Comparison of ENCODE assay signal across 9 cellular contexts in the genomic region with DNA sequence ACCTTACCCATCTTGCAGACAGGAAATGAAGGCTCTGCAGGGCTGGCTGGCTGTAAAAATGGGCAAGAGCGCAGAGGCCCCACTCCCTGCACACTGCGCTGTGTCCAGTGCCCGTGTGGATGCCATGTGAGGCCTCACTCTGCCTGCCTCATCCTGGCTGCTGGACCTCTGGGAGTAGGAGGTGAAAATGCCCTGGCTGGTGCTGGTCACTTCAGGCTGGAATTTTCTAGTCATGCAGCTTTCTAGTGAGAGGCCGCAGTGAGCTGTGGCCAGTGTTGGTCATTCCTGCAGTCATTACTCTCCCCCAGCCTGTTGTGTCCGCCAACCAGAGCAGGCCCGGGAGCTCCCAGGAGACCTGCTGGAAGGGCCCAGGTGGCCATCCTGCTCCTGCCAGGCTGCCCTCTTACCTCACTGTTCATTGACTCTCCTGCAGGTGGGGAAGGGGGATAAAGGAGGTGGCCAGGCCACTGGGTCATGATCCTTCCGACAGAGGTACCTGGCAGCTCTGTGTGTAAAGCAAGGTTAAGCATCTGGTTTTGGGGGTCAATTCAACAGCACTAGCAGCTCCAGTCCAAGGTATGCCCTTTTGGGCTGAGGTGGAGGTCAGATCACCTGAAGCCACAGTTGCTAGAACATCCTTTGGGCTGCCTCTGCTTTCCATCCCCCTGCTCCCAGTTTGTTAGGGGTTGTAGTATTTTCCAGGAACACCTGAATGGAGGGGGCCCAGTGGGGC. TPM values are rescaled to one million over a fixed set of nuclear protein-coding genes. Genes with fewer than 3 reads are reported as not detected.
DNase-seq lines count a peak whose midpoint lies in the region; ATAC-seq, FAIRE-seq and TF ChIP-seq lines count a peak whose summit lies in the region.
"Had no signal": no experiment of that assay in that cellular context is flagged by ENCODE, and none has a peak within 500 bp of the region (broad histone marks: within the 10 kb centered on the region; RNA-seq: fewer than 3 reads in every experiment).

No MANE protein-coding gene starts in this region.

- H3K4me3 ChIP-seq in lower leg skin (ENCODE audit: low read depth, poor library complexity, severe bottlenecking) = no peak overlapping the region
- H3K4me3 ChIP-seq in upper lobe of left lung = no peak overlapping the region

- no peak for DNase-seq in activated naive CD4-positive, alpha-beta T cell (lab: John Stamatoyannopoulos, UW)
- peak; percentile 18 for DNase-seq in activated CD8-positive, alpha-beta T cell treated with anti-CD3 and anti-CD28 coated beads, Interleukin-2, amount 10 ng/mL, durations not matched to agents 7 days and 5 days
- DNase-seq in lower leg skin (ENCODE audit: low spot score in 2 of 2) = peak; percentile 11 to 76
- peak in 1 of 2 donors; percentile 32 for DNase-seq in upper lobe of left lung
- DNase-seq in iPS-NIHi11 (ENCODE audit: low spot score) = no peak
- DNase-seq in H54 (ENCODE audit: insufficient read length, low spot score) = no peak
- DNase-seq: DMS79 treated with DMSO at 0.1 percent for 48 hours had no signal

- H3K27me3 Mint-ChIP-seq in activated naive CD4-positive, alpha-beta T cell treated with anti-CD3 and anti-CD28 coated beads, Interleukin-2, amount 50 U/mL, for 24 hours = no peaks in the 10 kb centered on the region
- no peaks in the 10 kb centered on the region for H3K27me3 Mint-ChIP-seq in activated CD8-positive, alpha-beta T cell treated with anti-CD3 and anti-CD28 coated beads, Interleukin-2, amount 10 ng/mL, durations not matched to agents 7 days and 5 days (ENCODE audit: low read depth)

- H3K27me3 ChIP-seq in upper lobe of left lung = no peaks in the 10 kb centered on the region

- no peak for FAIRE-seq in H54 (lab: Jason Lieb, UNC)

- CTCF ChIA-PET in activated CD8-positive, alpha-beta T cell treated with anti-CD3 and anti-CD28 coated beads, Interleukin-2, amount 10 ng/mL, durations not matched to agents 7 days and 5 days (lab: Charles Lee) = interaction anchor here (1.2 to 28.2 kb wide), 6 partner anchors 10 to 367 kb away, joined by 3 to 1088 read pairs (median 24); a partner anchor contains a TSS

- intact Hi-C loops in lower leg skin (cut with DNase I; ENCODE audit: low total_unique reads) = loop anchor here (5.0 kb wide), 1 partner anchor 43 kb away; no protein-coding TSS in a partner anchor

- H3K9me3 ChIP-seq in upper lobe of left lung = no peaks in the 10 kb centered on the region

- H3K36me3 Mint-ChIP-seq in activated naive CD4-positive, alpha-beta T cell treated with anti-CD3 and anti-CD28 coated beads, Interleukin-2, amount 50 U/mL, for 24 hours = peaks cover 11% of the 10 kb centered on the region
- peaks cover 71% of the 10 kb centered on the region for H3K36me3 Mint-ChIP-seq in activated CD8-positive, alpha-beta T cell treated with anti-CD3 and anti-CD28 coated beads, Interleukin-2, amount 10 ng/mL, durations not matched to agents 7 days and 5 days (ENCODE audit: low read depth)

- H3K27ac ChIP-seq in upper lobe of left lung = peak overlapping the region; percentile 49 to 89 (median 82)

- POLR2A ChIA-PET in activated CD8-positive, alpha-beta T cell treated with anti-CD3 and anti-CD28 coated beads, Interleukin-2, amount 10 ng/mL, durations not matched to agents 7 days and 5 days (lab: Charles Lee) = interaction anchor here (1.0 to 3.7 kb wide), 10 partner anchors 10 to 45 kb away, joined by 3 to 57 read pairs (median 9); a partner anchor contains a TSS

- peaks cover 87% of the 10 kb centered on the region for H3K4me1 Mint-ChIP-seq in activated naive CD4-positive, alpha-beta T cell treated with anti-CD3 and anti-CD28 coated beads, Interleukin-2, amount 50 U/mL, for 24 hours
- H3K4me1 Mint-ChIP-seq in activated CD8-positive, alpha-beta T cell treated with anti-CD3 and anti-CD28 coated beads, Interleukin-2, amount 10 ng/mL, durations not matched to agents 7 days and 5 days (ENCODE audit: low read depth) = peaks cover 94% of the 10 kb centered on the region

- H3K4me1 ChIP-seq in upper lobe of left lung = peaks cover 61 to 76% (median 68%) of the 10 kb centered on the region in 4 donors

- peaks cover 10 to 67% (median 44%) of the 10 kb centered on the region in 4 donors for H3K36me3 ChIP-seq in upper lobe of left lung

- TF ChIP-seq EP300 in upper lobe of left lung (IDR thresholded peaks at IDR 0.05) = no peak

- peak overlapping the region; percentile 63 for H3K4me3 Mint-ChIP-seq in activated naive CD4-positive, alpha-beta T cell treated with anti-CD3 and anti-CD28 coated beads, Interleukin-2, amount 50 U/mL, for 24 hours
- H3K4me3 Mint-ChIP-seq in activated CD8-positive, alpha-beta T cell treated with anti-CD3 and anti-CD28 coated beads, Interleukin-2, amount 10 ng/mL, durations not matched to agents 7 days and 5 days = peak overlapping the region; percentile 50

- H3K27ac Mint-ChIP-seq in activated naive CD4-positive, alpha-beta T cell treated with anti-CD3 and anti-CD28 coated beads, Interleukin-2, amount 50 U/mL, for 24 hours = peak overlapping the region; percentile 77
- H3K27ac Mint-ChIP-seq in activated CD8-positive, alpha-beta T cell treated with anti-CD3 and anti-CD28 coated beads, Interleukin-2, amount 10 ng/mL, durations not matched to agents 7 days and 5 days = peak overlapping the region; percentile 93

- no peak for TF ChIP-seq CTCF in lower leg skin (IDR thresholded peaks at IDR 0.05)
- no peak for TF ChIP-seq CTCF in upper lobe of left lung (IDR thresholded peaks at IDR 0.05)

- ATAC-seq in activated CD8-positive, alpha-beta T cell treated with anti-CD3 and anti-CD28 coated beads, Interleukin-2, amount 10 ng/mL, durations not matched to agents 7 days and 5 days = no peak
- ATAC-seq in upper lobe of left lung (ENCODE audit: low FRiP score in 2 of 2) (peak in 1 of 2 donors; percentile 13), GM18505 (IDR thresholded peaks at IDR 0.05; ENCODE audit: unreplicated experiment) (no peak)

- H3K9me3 Mint-ChIP-seq in activated naive CD4-positive, alpha-beta T cell treated with anti-CD3 and anti-CD28 coated beads, Interleukin-2, amount 50 U/mL, for 24 hours = no peaks in the 10 kb centered on the region
- no peaks in the 10 kb centered on the region for H3K9me3 Mint-ChIP-seq in activated CD8-positive, alpha-beta T cell treated with anti-CD3 and anti-CD28 coated beads, Interleukin-2, amount 10 ng/mL, durations not matched to agents 7 days and 5 days (ENCODE audit: insufficient read depth)

- WGBS in lower leg skin, 2 donors = 78% methylated on average over 7 of the region's 7 CpGs
- 82 to 92% methylated on average over 2 to 4 of the region's 7 CpGs for WGBS in upper lobe of left lung, 2 donors

- TF ChIP-seq POLR2A in lower leg skin (IDR thresholded peaks at IDR 0.05) (no peak), upper lobe of left lung (IDR thresholded peaks at IDR 0.05) (peak in 1 of 4 donors; percentile 0), H54 (IDR thresholded peaks at IDR 0.05; ENCODE audit: low read depth, low read length) (no peak), GM18505 (IDR thresholded peaks at IDR 0.05; ENCODE audit: borderline replicate concordance, extremely low read depth, insufficient read depth, insufficient read length) (no peak)

RNA-seq across cellular contexts. Expression of a gene that starts 39.8 kb away (rescaled TPM):
- total RNA-seq in activated CD8-positive, alpha-beta T cell treated with anti-CD3 and anti-CD28 coated beads, Interleukin-2, amount 10 ng/mL, durations not matched to agents 7 days and 5 days = 10 to 100 TPM; 49.9 to 50.9 TPM
- 10 to 100 TPM in 1 of 4 donors, 1 to 10 TPM in 3; 6.5 to 16.1 (median 8.2) TPM for total RNA-seq in lower leg skin
- total RNA-seq in upper lobe of left lung = 100 to 1,000 TPM in 1 of 6 donors, 10 to 100 TPM in 5; 24.8 to 128 (median 52.5) TPM

Comparison
In these comparisons a context has a peak if more than half of its experiments do, and no peak if none do; other contexts are left out.
1. DNase-seq: peak in activated CD8-positive, alpha-beta T cell treated with anti-CD3 and anti-CD28 coated beads, Interleukin-2, amount 10 ng/mL, durations not matched to agents 7 days and 5 days (single experiment) and lower leg skin (2 of 2); none in activated naive CD4-positive, alpha-beta T cell (0 of 4), iPS-NIHi11 (single experiment) and H54 (single experiment).